Comparison of ENCODE assay signal across 1 cellular context in genomic region chr2:12606472-12607000, GRCh38.
TF ChIP-seq lines count a peak whose summit lies in the region.

No MANE protein-coding gene starts in this region.

TF ChIP-seq in IMR-90, 13 proteins besides CTCF, POLR2A, EP300 and RAD21:
- TF ChIP-seq FOS (IDR thresholded peaks at IDR 0.05; ENCODE audit: low read depth, low read length): no peak
- TF ChIP-seq CEBPB (IDR thresholded peaks at IDR 0.05; ENCODE audit: low read depth, low read length): no peak
- no peak for TF ChIP-seq RCOR1 (IDR thresholded peaks at IDR 0.05; ENCODE audit: insufficient replicate concordance, low read length)
- TF ChIP-seq MAZ (IDR thresholded peaks at IDR 0.05; ENCODE audit: borderline replicate concordance, low read depth, low read length): no peak
- no peak for TF ChIP-seq NFE2L2 (IDR thresholded peaks at IDR 0.05; ENCODE audit: low read depth, low read length)
- TF ChIP-seq RFX5 (IDR thresholded peaks at IDR 0.05; ENCODE audit: low read depth, low read length): no peak
